In genomic region chr22:45268958-45269844, GRCh38 we compare ENCODE assay signal across 1 cellular context.
TF ChIP-seq lines count a peak whose summit lies in the region.

No MANE protein-coding gene starts in this region.

TF ChIP-seq in HepG2, 621 proteins besides CTCF, POLR2A, EP300 and RAD21 (continued from another document and continues in another):
- TF ChIP-seq ZNF580 (CRISPR knock-in tag; IDR thresholded peaks at IDR 0.05; ENCODE audit: borderline replicate concordance, low read depth) (peak; percentile 18; the same call in 1 of the 2 replicates), NFE2L2 (IDR thresholded peaks at IDR 0.05; ENCODE audit: low read length) (no peak), STAG1 (CRISPR knock-in tag; IDR thresholded peaks at IDR 0.05) (peak; percentile 86), NFIB (CRISPR knock-in tag; IDR thresholded peaks at IDR 0.05; ENCODE audit: borderline replicate concordance) (no peak), THAP9 (CRISPR knock-in tag; IDR thresholded peaks at IDR 0.05; ENCODE audit: borderline replicate concordance) (no peak), MYC (CRISPR knock-in tag; IDR thresholded peaks at IDR 0.05; ENCODE audit: borderline replicate concordance) (peak; percentile 55; the same call in 1 of the 2 replicates), SP2 (CRISPR knock-in tag; IDR thresholded peaks at IDR 0.05) (no peak; the same call in 1 of the 2 replicates), HOXD1 (CRISPR knock-in tag; IDR thresholded peaks at IDR 0.05) (no peak), KAT8 (CRISPR knock-in tag; IDR thresholded peaks at IDR 0.05) (peak; percentile 24; the same call in 1 of the 2 replicates), ZNF766 (CRISPR knock-in tag; IDR thresholded peaks at IDR 0.05; ENCODE audit: borderline replicate concordance) (no peak), TRIM22 (IDR thresholded peaks at IDR 0.05) (no peak), ZNF296 (CRISPR knock-in tag; conservative IDR thresholded peaks at IDR 0.05) (0 out of 2 replicates have a peak, but pooled peaks have one; percentile 30), ZNF574 (CRISPR knock-in tag; IDR thresholded peaks at IDR 0.05) (peak; percentile 32; the same call in 1 of the 2 replicates), ZNF207 (IDR thresholded peaks at IDR 0.05; ENCODE audit: borderline replicate concordance) (no peak), ETV5 (CRISPR knock-in tag; IDR thresholded peaks at IDR 0.05; ENCODE audit: borderline replicate concordance) (no peak; the same call in 1 of the 2 replicates), GPN1 (CRISPR knock-in tag; IDR thresholded peaks at IDR 0.05; ENCODE audit: borderline replicate concordance) (no peak), HOXA9 (CRISPR knock-in tag; IDR thresholded peaks at IDR 0.05; ENCODE audit: borderline replicate concordance) (no peak), ZBTB4 (CRISPR knock-in tag; IDR thresholded peaks at IDR 0.05; ENCODE audit: borderline replicate concordance) (no peak), THRA (CRISPR knock-in tag; IDR thresholded peaks at IDR 0.05; ENCODE audit: borderline replicate concordance) (no peak), GTF3A (CRISPR knock-in tag; conservative IDR thresholded peaks at IDR 0.05) (no peak), KDM1A (CRISPR knock-in tag; IDR thresholded peaks at IDR 0.05) (no peak), ZNF816 (CRISPR knock-in tag; IDR thresholded peaks at IDR 0.05; ENCODE audit: borderline replicate concordance) (no peak), KLF16 (CRISPR knock-in tag; IDR thresholded peaks at IDR 0.05) (peak in 1 of 2 experiments; percentile 40; a peak in 1 of 4 replicates), KAT7 (CRISPR knock-in tag; IDR thresholded peaks at IDR 0.05; ENCODE audit: borderline replicate concordance) (no peak), ZNF660 (CRISPR knock-in tag; IDR thresholded peaks at IDR 0.05; ENCODE audit: borderline replicate concordance, low read depth) (no peak), SRF (IDR thresholded peaks at IDR 0.05; ENCODE audit: low read depth, low read length) (no peak), BRF2 (CRISPR knock-in tag; IDR thresholded peaks at IDR 0.05) (no peak), FOXO1 (CRISPR knock-in tag; IDR thresholded peaks at IDR 0.05) (0 out of 2 replicates have a peak, but pooled peaks have one; percentile 14), ZBTB2 (CRISPR knock-in tag; IDR thresholded peaks at IDR 0.05; ENCODE audit: low read depth) (no peak), ZNF572 (CRISPR knock-in tag; IDR thresholded peaks at IDR 0.05) (no peak), ZNF430 (CRISPR knock-in tag; IDR thresholded peaks at IDR 0.05) (no peak; the same call in 1 of the 2 replicates), RNF2 (conservative IDR thresholded peaks at IDR 0.05; ENCODE audit: low read depth) (no peak), ZSCAN12 (CRISPR knock-in tag; IDR thresholded peaks at IDR 0.05) (0 out of 2 replicates have a peak, but pooled peaks have one; percentile 62), FOXP4 (CRISPR knock-in tag; IDR thresholded peaks at IDR 0.05) (no peak), ZNF777 (CRISPR knock-in tag; IDR thresholded peaks at IDR 0.05) (no peak)
- TF ChIP-seq, protein P1, sequence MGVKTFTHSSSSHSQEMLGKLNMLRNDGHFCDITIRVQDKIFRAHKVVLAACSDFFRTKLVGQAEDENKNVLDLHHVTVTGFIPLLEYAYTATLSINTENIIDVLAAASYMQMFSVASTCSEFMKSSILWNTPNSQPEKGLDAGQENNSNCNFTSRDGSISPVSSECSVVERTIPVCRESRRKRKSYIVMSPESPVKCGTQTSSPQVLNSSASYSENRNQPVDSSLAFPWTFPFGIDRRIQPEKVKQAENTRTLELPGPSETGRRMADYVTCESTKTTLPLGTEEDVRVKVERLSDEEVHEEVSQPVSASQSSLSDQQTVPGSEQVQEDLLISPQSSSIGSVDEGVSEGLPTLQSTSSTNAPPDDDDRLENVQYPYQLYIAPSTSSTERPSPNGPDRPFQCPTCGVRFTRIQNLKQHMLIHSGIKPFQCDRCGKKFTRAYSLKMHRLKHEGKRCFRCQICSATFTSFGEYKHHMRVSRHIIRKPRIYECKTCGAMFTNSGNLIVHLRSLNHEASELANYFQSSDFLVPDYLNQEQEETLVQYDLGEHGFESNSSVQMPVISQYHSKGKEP (CRISPR knock-in tag; IDR thresholded peaks at IDR 0.05): no peak
- TF ChIP-seq, protein P2, sequence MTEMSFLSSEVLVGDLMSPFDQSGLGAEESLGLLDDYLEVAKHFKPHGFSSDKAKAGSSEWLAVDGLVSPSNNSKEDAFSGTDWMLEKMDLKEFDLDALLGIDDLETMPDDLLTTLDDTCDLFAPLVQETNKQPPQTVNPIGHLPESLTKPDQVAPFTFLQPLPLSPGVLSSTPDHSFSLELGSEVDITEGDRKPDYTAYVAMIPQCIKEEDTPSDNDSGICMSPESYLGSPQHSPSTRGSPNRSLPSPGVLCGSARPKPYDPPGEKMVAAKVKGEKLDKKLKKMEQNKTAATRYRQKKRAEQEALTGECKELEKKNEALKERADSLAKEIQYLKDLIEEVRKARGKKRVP (CRISPR knock-in tag; IDR thresholded peaks at IDR 0.05): no peak
- TF ChIP-seq, protein P3, sequence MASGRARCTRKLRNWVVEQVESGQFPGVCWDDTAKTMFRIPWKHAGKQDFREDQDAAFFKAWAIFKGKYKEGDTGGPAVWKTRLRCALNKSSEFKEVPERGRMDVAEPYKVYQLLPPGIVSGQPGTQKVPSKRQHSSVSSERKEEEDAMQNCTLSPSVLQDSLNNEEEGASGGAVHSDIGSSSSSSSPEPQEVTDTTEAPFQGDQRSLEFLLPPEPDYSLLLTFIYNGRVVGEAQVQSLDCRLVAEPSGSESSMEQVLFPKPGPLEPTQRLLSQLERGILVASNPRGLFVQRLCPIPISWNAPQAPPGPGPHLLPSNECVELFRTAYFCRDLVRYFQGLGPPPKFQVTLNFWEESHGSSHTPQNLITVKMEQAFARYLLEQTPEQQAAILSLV (CRISPR knock-in tag; IDR thresholded peaks at IDR 0.05; ENCODE audit: borderline replicate concordance): 0 out of 2 replicates have a peak, but pooled peaks have one; percentile 61
